ENCODE assay signal across 8 cellular contexts in genomic region chr15:65862682-65863081, GRCh38. TPM values are rescaled to one million over a fixed set of nuclear protein-coding genes. Genes with fewer than 3 reads are reported as not detected.
DNase-seq lines count a peak whose midpoint lies in the region; ATAC-seq and TF ChIP-seq lines count a peak whose summit lies in the region.

No MANE protein-coding gene starts in this region.

- H3K36me3 Mint-ChIP-seq in CD4-positive, alpha-beta T cell (ENCODE audit: low read depth), result no peaks in the 10 kb centered on the region
- no peaks in the 10 kb centered on the region for H3K36me3 Mint-ChIP-seq in GM23338 (ENCODE audit: low read depth)
- H3K36me3 Mint-ChIP-seq in activated CD4-positive, alpha-beta T cell treated with anti-CD3 and anti-CD28 coated beads, Interleukin-2, amount 10 ng/mL, durations not matched to agents 7 days and 5 days (ENCODE audit: low read depth), result no peaks in the 10 kb centered on the region

- no peaks in the 10 kb centered on the region for H3K9me2 ChIP-seq in GM23338 (ENCODE audit: insufficient read depth)

- DNase-seq in CD4-positive, alpha-beta T cell, result peak in 9 of 10 experiments; percentile 9 to 45 (median 25)
- peak; percentile 93 for DNase-seq in GM23338 (ENCODE audit: low spot score)
- DNase-seq in NCI-H460 (ENCODE audit: extremely low read depth, low read depth), result peak; percentile 38
- peak; percentile 76 for DNase-seq in activated CD4-positive, alpha-beta T cell treated with anti-CD3 and anti-CD28 coated beads, Interleukin-2, amount 10 ng/mL, durations not matched to agents 7 days and 5 days
- DNase-seq in epithelial cell of proximal tubule (ENCODE audit: low read depth), result no peak
- DNase-seq in trophoblast cell, result peak; percentile 37 to 71

- no peak overlapping the region for H3K4ac ChIP-seq in trophoblast cell (ENCODE audit: low read depth, low read length)

- no peak overlapping the region for H2AFZ ChIP-seq in GM23338
- H2AFZ ChIP-seq in trophoblast cell (ENCODE audit: insufficient read depth, low read length, poor library complexity), result peak overlapping the region; percentile 57

- H3K9ac ChIP-seq in trophoblast cell (ENCODE audit: low read length), result no peak overlapping the region

- no peak overlapping the region for H2BK5ac ChIP-seq in trophoblast cell (ENCODE audit: low read depth, low read length, poor library complexity)

- no peak overlapping the region for H3K18ac ChIP-seq in trophoblast cell (ENCODE audit: low read length)

- no peak overlapping the region for H3K4me3 Mint-ChIP-seq in CD4-positive, alpha-beta T cell
- H3K4me3 Mint-ChIP-seq in GM23338, result no peak overlapping the region
- H3K4me3 Mint-ChIP-seq in activated CD4-positive, alpha-beta T cell treated with anti-CD3 and anti-CD28 coated beads, Interleukin-2, amount 10 ng/mL, durations not matched to agents 7 days and 5 days, result no peak overlapping the region

- H3K4me2 ChIP-seq in GM23338, result no peak overlapping the region
- no peak overlapping the region for H3K4me2 ChIP-seq in trophoblast cell (ENCODE audit: low read length)

- no peak overlapping the region for H3K4me3 ChIP-seq in GM23338
- H3K4me3 ChIP-seq in epithelial cell of proximal tubule (ENCODE audit: low read depth, low read length), result no peak overlapping the region
- H3K4me3 ChIP-seq in trophoblast cell (ENCODE audit: low read depth, low read length), result no peak overlapping the region

- no peak overlapping the region for H2BK12ac ChIP-seq in trophoblast cell (ENCODE audit: low read length)

- no peaks in the 10 kb centered on the region for H3K79me2 ChIP-seq in GM23338 (replicated peaks; ENCODE audit: insufficient read depth)
- no peaks in the 10 kb centered on the region for H3K79me2 ChIP-seq in trophoblast cell (ENCODE audit: control insufficient read depth, insufficient read depth, low read length, poor library complexity)

- no peaks in the 10 kb centered on the region for H3F3A ChIP-seq in GM23338 (replicated peaks; ENCODE audit: low read depth)

- H3K4me1 ChIP-seq in GM23338 (ENCODE audit: insufficient read depth), result peaks cover 5% of the 10 kb centered on the region; the same call in 1 of the 2 replicates
- H3K4me1 ChIP-seq in trophoblast cell (ENCODE audit: control insufficient read depth in 1 of 2, insufficient read depth in 2 of 2, low read length in 2 of 2), result no peaks in the 10 kb centered on the region

- H3K27me3 Mint-ChIP-seq in CD4-positive, alpha-beta T cell, result no peaks in the 10 kb centered on the region
- H3K27me3 Mint-ChIP-seq in GM23338 (ENCODE audit: insufficient read depth, low read depth, poor library complexity), result peaks cover 5% of the 10 kb centered on the region
- no peaks in the 10 kb centered on the region for H3K27me3 Mint-ChIP-seq in activated CD4-positive, alpha-beta T cell treated with anti-CD3 and anti-CD28 coated beads, Interleukin-2, amount 10 ng/mL, durations not matched to agents 7 days and 5 days

- no peaks in the 10 kb centered on the region for H3K27me3 ChIP-seq in CD4-positive, alpha-beta T cell (ENCODE audit: control insufficient read depth, insufficient read depth, low read length)
- H3K27me3 ChIP-seq in GM23338 (ENCODE audit: insufficient read depth) (no peaks in the 10 kb centered on the region), trophoblast cell (ENCODE audit: insufficient read depth, low read length) (no peaks in the 10 kb centered on the region)

- H3K36me3 ChIP-seq in GM23338 (ENCODE audit: insufficient read depth) (no peaks in the 10 kb centered on the region), trophoblast cell (ENCODE audit: control insufficient read depth in 1 of 2, insufficient read depth in 2 of 2, low read length in 2 of 2) (no peaks in the 10 kb centered on the region)

- no CpG with 5 or more reads among the region's 1 CpG for WGBS in trophoblast cell (ENCODE audit: extremely low coverage, insufficient coverage, insufficient read length)

- H4K12ac ChIP-seq in trophoblast cell (ENCODE audit: low read depth, low read length), result no peak overlapping the region

- no peak overlapping the region for H4K91ac ChIP-seq in trophoblast cell (ENCODE audit: low read depth, low read length)

- H4K20me1 ChIP-seq in GM23338 (replicated peaks; ENCODE audit: insufficient read depth), result no peaks in the 10 kb centered on the region

- CTCF ChIA-PET in CD4-positive, alpha-beta T cell (lab: Charles Lee), result interaction anchor here (0.5 to 1.6 kb wide), 9 partner anchors 9 to 84 kb away, joined by 3 to 8 read pairs (median 3); no protein-coding TSS in a partner anchor
- CTCF ChIA-PET in activated CD4-positive, alpha-beta T cell treated with anti-CD3 and anti-CD28 coated beads, Interleukin-2, amount 10 ng/mL, durations not matched to agents 7 days and 5 days (lab: Charles Lee), result interaction anchor here (0.6 to 1.7 kb wide), 12 partner anchors 12 to 290 kb away, joined by 3 to 8 read pairs (median 3); partner anchors contain the start of gene INTS14

- POLR2A ChIA-PET in CD4-positive, alpha-beta T cell (lab: Charles Lee), result interaction anchor here (0.9 kb wide), 1 partner anchor 71 kb away, joined by 3 read pairs; the partner anchor contains the start of gene DENND4A
- POLR2A ChIA-PET in activated CD4-positive, alpha-beta T cell treated with anti-CD3 and anti-CD28 coated beads, Interleukin-2, amount 10 ng/mL, durations not matched to agents 7 days and 5 days (lab: Charles Lee), result interaction anchor here (0.7 kb wide), 1 partner anchor 266 kb away, joined by 3 read pairs; no protein-coding TSS in a partner anchor

- intact Hi-C loops in CD4-positive, alpha-beta T cell (cut with DNase I, micrococcal nuclease), result loop anchor here in 1 of 2 experiments (2.0 to 10.0 kb wide), 3 partner anchors 222 to 678 kb away; partner anchors contain the start of gene CLPX

- peak overlapping the region; percentile 35 for H4K8ac ChIP-seq in trophoblast cell (ENCODE audit: low read depth, low read length)

- no peak overlapping the region for H2AK5ac ChIP-seq in trophoblast cell (ENCODE audit: low read length)

- H3K9me3 Mint-ChIP-seq in CD4-positive, alpha-beta T cell, result no peaks in the 10 kb centered on the region
- no peaks in the 10 kb centered on the region; the same call in 2 of the 3 replicates for H3K9me3 Mint-ChIP-seq in GM23338
- H3K9me3 Mint-ChIP-seq in activated CD4-positive, alpha-beta T cell treated with anti-CD3 and anti-CD28 coated beads, Interleukin-2, amount 10 ng/mL, durations not matched to agents 7 days and 5 days, result no peaks in the 10 kb centered on the region

- no peaks in the 10 kb centered on the region for H3K79me1 ChIP-seq in trophoblast cell (ENCODE audit: low read length)

- H2BK120ac ChIP-seq in trophoblast cell (ENCODE audit: insufficient read depth, low read length, poor library complexity), result no peak overlapping the region

- H3K27ac ChIP-seq in CD4-positive, alpha-beta T cell (ENCODE audit: low read depth, low read length), result no peak overlapping the region
- H3K27ac ChIP-seq in GM23338 (ENCODE audit: low read depth) (no peak overlapping the region), trophoblast cell (ENCODE audit: low read depth, low read length) (no peak overlapping the region)

- peak; percentile 99 for ATAC-seq in CD4-positive, alpha-beta T cell (ENCODE audit: poor library complexity)
- peak; percentile 97 for ATAC-seq in GM23338
- ATAC-seq in GM19463 (IDR thresholded peaks at IDR 0.05; ENCODE audit: unreplicated experiment), result no peak
- ATAC-seq in HG03457 (IDR thresholded peaks at IDR 0.05; ENCODE audit: unreplicated experiment), result no peak

- no peaks in the 10 kb centered on the region for H3K9me3 ChIP-seq in CD4-positive, alpha-beta T cell (ENCODE audit: control insufficient read depth, low read length)
- H3K9me3 ChIP-seq in trophoblast cell (ENCODE audit: insufficient read depth, low read depth, low read length), result no peaks in the 10 kb centered on the region

- no peak overlapping the region for H3K27ac Mint-ChIP-seq in CD4-positive, alpha-beta T cell
- peak overlapping the region; percentile 43; the same call in 1 of the 2 replicates for H3K27ac Mint-ChIP-seq in GM23338
- no peak overlapping the region for H3K27ac Mint-ChIP-seq in activated CD4-positive, alpha-beta T cell treated with anti-CD3 and anti-CD28 coated beads, Interleukin-2, amount 10 ng/mL, durations not matched to agents 7 days and 5 days

- H3K23ac ChIP-seq in trophoblast cell (ENCODE audit: low read length), result no peak overlapping the region

- peaks cover 11% of the 10 kb centered on the region for H3K4me1 Mint-ChIP-seq in CD4-positive, alpha-beta T cell (ENCODE audit: low read depth)
- peaks cover 21% of the 10 kb centered on the region for H3K4me1 Mint-ChIP-seq in GM23338
- H3K4me1 Mint-ChIP-seq in activated CD4-positive, alpha-beta T cell treated with anti-CD3 and anti-CD28 coated beads, Interleukin-2, amount 10 ng/mL, durations not matched to agents 7 days and 5 days, result peaks cover 12% of the 10 kb centered on the region

- TF ChIP-seq CTCF in CD4-positive, alpha-beta T cell (IDR thresholded peaks at IDR 0.05), result peak; percentile 33
- peak; percentile 82 to 85 for TF ChIP-seq CTCF in GM23338 (conservative IDR thresholded peaks at IDR 0.05; ENCODE audit: low read depth in 2 of 2)
- TF ChIP-seq CTCF in epithelial cell of proximal tubule (conservative IDR thresholded peaks at IDR 0.05; ENCODE audit: low read depth, low read length), result peak; percentile 69

- H3K14ac ChIP-seq in trophoblast cell (ENCODE audit: low read length), result no peak overlapping the region

TF ChIP-seq in GM23338, 12 proteins besides CTCF, POLR2A, EP300 and RAD21 (continues in another document):
- TF ChIP-seq ZNF331 (CRISPR knock-in tag; IDR thresholded peaks at IDR 0.05; ENCODE audit: low read depth), result no peak
- TF ChIP-seq EZH2 (IDR thresholded peaks at IDR 0.05; ENCODE audit: low read depth, unreplicated experiment), result no peak

RNA-seq across cellular contexts. Expression of gene RAB11A, which starts 6.6 kb away (rescaled TPM):
- 100 to 1,000 TPM in 1 of 2 experiments, 10 to 100 TPM in 1; 98.5 to 102 TPM for total RNA-seq in CD4-positive, alpha-beta T cell
- total RNA-seq in GM23338 (2014; rRNA removed; shearing (Covaris generic)), result 239 and 251 TPM in 2 replicates
- polyA plus RNA-seq in GM23338 (2016; fragmentation: Nextera tagmentation; extraction: Ambion mirVana), result 327 and 369 TPM in 2 replicates
- total RNA-seq in NCI-H460 (2014; rRNA removed; shearing (Covaris generic)), result 150 and 187 TPM in 2 replicates
- polyA plus RNA-seq in NCI-H460 (2014; cell fraction: nucleus; rRNA removed), result 116 and 157 TPM in 2 replicates
- 100 to 1,000 TPM; 168 to 169 TPM for total RNA-seq in activated CD4-positive, alpha-beta T cell treated with anti-CD3 and anti-CD28 coated beads, Interleukin-2, amount 10 ng/mL, durations not matched to agents 7 days and 5 days
- total RNA-seq in epithelial cell of proximal tubule, result 199 and 350 TPM in 2 replicates
- 679 and 691 TPM in 2 replicates for polyA plus RNA-seq in trophoblast cell (2013)

Comparison
In these comparisons a context has a peak if more than half of its experiments do, and no peak if none do; other contexts are left out.
1. ATAC-seq: peak in CD4-positive, alpha-beta T cell (single experiment) and GM23338 (single experiment); none in GM19463 (single experiment) and HG03457 (single experiment).
2. CTCF ChIP-seq: peak in every context shown above with its lines; median percentile 84 in GM23338; 69 in epithelial cell of proximal tubule; 33 in CD4-positive, alpha-beta T cell.